Comparison of ENCODE assay signal across 30 cellular contexts in genomic region chr1:193342811-193343210, GRCh38.
"Had no signal": no experiment of that assay in that cellular context is flagged by ENCODE, and none has a peak within 500 bp of the region (broad histone marks: within the 10 kb centered on the region; RNA-seq: fewer than 3 reads in every experiment).

No MANE protein-coding gene starts in this region.

- H3K27me3 Mint-ChIP-seq: activated naive CD4-positive, alpha-beta T cell treated with anti-CD3 and anti-CD28 coated beads, Interleukin-2, amount 50 U/mL, for 24 hours; activated naive CD8-positive, alpha-beta T cell treated with anti-CD3 and anti-CD28 coated beads for 36 hours; activated naive CD8-positive, alpha-beta T cell treated with anti-CD3 and anti-CD28 coated beads, Interleukin-2, amount 50 U/mL, for 24 hours; activated T-helper 17 cell treated with anti-CD3 and anti-CD28 coated beads, Interleukin-2, amount 50 U/mL, for 72 hours; effector memory CD8-positive, alpha-beta T cell had no signal

- H3K27ac ChIP-seq: adrenal gland, body of pancreas, VCaP had no signal

- H3K27me3 ChIP-seq: adrenal gland, body of pancreas, esophagus squamous epithelium, gastroesophageal sphincter had no signal

- H3K27ac Mint-ChIP-seq: activated CD8-positive, alpha-beta T cell treated with anti-CD3 and anti-CD28 coated beads for 36 hours; activated naive CD4-positive, alpha-beta T cell treated with anti-CD3 and anti-CD28 coated beads for 36 hours; activated naive CD4-positive, alpha-beta T cell treated with anti-CD3 and anti-CD28 coated beads, Interleukin-2, amount 50 U/mL, for 24 hours; activated naive CD8-positive, alpha-beta T cell treated with anti-CD3 and anti-CD28 coated beads for 36 hours; activated naive CD8-positive, alpha-beta T cell treated with anti-CD3 and anti-CD28 coated beads, Interleukin-2, amount 50 U/mL, for 24 hours; activated T-helper 17 cell treated with anti-CD3 and anti-CD28 coated beads, Interleukin-2, amount 50 U/mL, for 72 hours; effector memory CD8-positive, alpha-beta T cell; WTC11 had no signal

- H3K36me3 ChIP-seq: adrenal gland, esophagus squamous epithelium, gastroesophageal sphincter had no signal

- H3K9me3 Mint-ChIP-seq: activated CD8-positive, alpha-beta T cell treated with anti-CD3 and anti-CD28 coated beads for 36 hours; activated naive CD4-positive, alpha-beta T cell treated with anti-CD3 and anti-CD28 coated beads for 36 hours; activated naive CD4-positive, alpha-beta T cell treated with anti-CD3 and anti-CD28 coated beads, Interleukin-2, amount 50 U/mL, for 24 hours; activated naive CD8-positive, alpha-beta T cell treated with anti-CD3 and anti-CD28 coated beads for 36 hours; activated naive CD8-positive, alpha-beta T cell treated with anti-CD3 and anti-CD28 coated beads, Interleukin-2, amount 50 U/mL, for 24 hours; activated T-cell treated with anti-CD3 and anti-CD28 coated beads, Interleukin-2, amount 50 U/mL, for 4 hours; activated T-helper 17 cell treated with anti-CD3 and anti-CD28 coated beads, Interleukin-2, amount 50 U/mL, for 72 hours; effector memory CD8-positive, alpha-beta T cell; WTC11 had no signal

- H3K4me1 ChIP-seq: adrenal gland, body of pancreas, esophagus squamous epithelium had no signal

- DNase-seq: activated CD4-positive, alpha-beta T cell treated with anti-CD3 and anti-CD28 coated beads for 1 hour; activated CD4-positive, alpha-beta T cell treated with anti-CD3 and anti-CD28 coated beads for 4 hours; activated CD4-positive, alpha-beta T cell treated with anti-CD3 and anti-CD28 coated beads, Interleukin-2, amount 50 U/mL, for 1 hour; activated CD4-positive, alpha-beta T cell treated with anti-CD3 and anti-CD28 coated beads, Interleukin-2, amount 50 U/mL, for 48 hours; activated CD8-positive, alpha-beta memory T cell treated with anti-CD3 and anti-CD28 coated beads for 24 hours; activated CD8-positive, alpha-beta T cell treated with anti-CD3 and anti-CD28 coated beads for 36 hours; activated effector memory CD4-positive, alpha-beta T cell treated with Interleukin-2 at 50 U/mL for 16 hours; activated naive CD4-positive, alpha-beta T cell treated with anti-CD3 and anti-CD28 coated beads for 36 hours; activated naive CD8-positive, alpha-beta T cell treated with anti-CD3 and anti-CD28 coated beads for 36 hours; activated naive CD8-positive, alpha-beta T cell treated with anti-CD3 and anti-CD28 coated beads, Interleukin-2, amount 50 U/mL, for 24 hours; activated T-cell treated with anti-CD3 and anti-CD28 coated beads, Interleukin-2, amount 50 U/mL, for 4 hours; adrenal gland; amygdala; aorta; body of pancreas; caudate nucleus; cortex of kidney; dermis blood vessel endothelial cell; effector CD4-positive, alpha-beta T cell; effector memory CD8-positive, alpha-beta T cell; esophagus squamous epithelium; foreskin melanocyte; head of caudate nucleus; T-helper 2 cell had no signal

- H3K4me3 Mint-ChIP-seq: activated CD8-positive, alpha-beta T cell treated with anti-CD3 and anti-CD28 coated beads for 36 hours; activated naive CD4-positive, alpha-beta T cell treated with anti-CD3 and anti-CD28 coated beads for 36 hours; activated naive CD4-positive, alpha-beta T cell treated with anti-CD3 and anti-CD28 coated beads, Interleukin-2, amount 50 U/mL, for 24 hours; activated naive CD8-positive, alpha-beta T cell treated with anti-CD3 and anti-CD28 coated beads for 36 hours; activated naive CD8-positive, alpha-beta T cell treated with anti-CD3 and anti-CD28 coated beads, Interleukin-2, amount 50 U/mL, for 24 hours; activated T-cell treated with anti-CD3 and anti-CD28 coated beads, Interleukin-2, amount 50 U/mL, for 4 hours; activated T-helper 17 cell treated with anti-CD3 and anti-CD28 coated beads, Interleukin-2, amount 50 U/mL, for 72 hours; effector memory CD8-positive, alpha-beta T cell; WTC11 had no signal

- H3K4me1 Mint-ChIP-seq: activated naive CD4-positive, alpha-beta T cell treated with anti-CD3 and anti-CD28 coated beads, Interleukin-2, amount 50 U/mL, for 24 hours; WTC11 had no signal

- H3K9me3 ChIP-seq: adrenal gland, body of pancreas, esophagus squamous epithelium, gastroesophageal sphincter had no signal

- H3K36me3 Mint-ChIP-seq: activated naive CD4-positive, alpha-beta T cell treated with anti-CD3 and anti-CD28 coated beads, Interleukin-2, amount 50 U/mL, for 24 hours; activated naive CD8-positive, alpha-beta T cell treated with anti-CD3 and anti-CD28 coated beads for 36 hours; WTC11 had no signal

- FAIRE-seq: colon had no signal

- ATAC-seq: activated CD8-positive, alpha-beta T cell treated with anti-CD3 and anti-CD28 coated beads for 36 hours; activated naive CD8-positive, alpha-beta T cell treated with anti-CD3 and anti-CD28 coated beads, Interleukin-2, amount 50 U/mL, for 24 hours; activated T-cell treated with anti-CD3 and anti-CD28 coated beads, Interleukin-2, amount 50 U/mL, for 4 hours; activated T-helper 17 cell treated with anti-CD3 and anti-CD28 coated beads, Interleukin-2, amount 50 U/mL, for 72 hours; body of pancreas; effector memory CD8-positive, alpha-beta T cell; gastroesophageal sphincter; WTC11 had no signal

- H3K4me3 ChIP-seq: adrenal gland, body of pancreas, esophagus squamous epithelium, gastroesophageal sphincter had no signal
